ENCODE assay signal across 12 cellular contexts in genomic region chr17:14196337-14196997, GRCh38. TPM values are rescaled to one million over a fixed set of nuclear protein-coding genes. Genes with fewer than 3 reads are reported as not detected.
DNase-seq lines count a peak whose midpoint lies in the region; FAIRE-seq and TF ChIP-seq lines count a peak whose summit lies in the region.
"Had no signal": no experiment of that assay in that cellular context is flagged by ENCODE, and none has a peak within 500 bp of the region (broad histone marks: within the 10 kb centered on the region; RNA-seq: fewer than 3 reads in every experiment).

No MANE protein-coding gene starts in this region.

- TF ChIP-seq CTCF in fibroblast of mammary gland (conservative IDR thresholded peaks at IDR 0.05; ENCODE audit: control insufficient read depth, insufficient read depth, low read depth, low read length): peak; percentile 7
- TF ChIP-seq CTCF in kidney (IDR thresholded peaks at IDR 0.05; ENCODE audit: borderline replicate concordance, extremely low read depth, insufficient read depth): no peak

- H3K36me3 ChIP-seq in kidney (ENCODE audit: control insufficient read depth in 1 of 2, insufficient read depth in 2 of 2, low read length in 2 of 2): no peaks in the 10 kb centered on the region

- H3K9me3 ChIP-seq in kidney (ENCODE audit: control insufficient read depth in 1 of 2, low read length in 2 of 2): no peaks in the 10 kb centered on the region

- H3K4me1 ChIP-seq in kidney (ENCODE audit: control insufficient read depth in 1 of 2, insufficient read depth in 1 of 2, low read depth in 1 of 2, low read length in 2 of 2): no peaks in the 10 kb centered on the region

- FAIRE-seq in GM18507 (lab: Jason Lieb, UNC) (peak; percentile 12), urothelium cell line (lab: Jason Lieb, UNC) (no peak), kidney (lab: Jason Lieb, UNC) (no peak)

- peak overlapping the region; percentile 72 for H3K4me3 Mint-ChIP-seq in T-helper 1 cell treated with Interleukin-12 subunit alpha and Interleukin-12 subunit beta and Interleukin-4 antibody, amounts not matched to agents 30 μg/mL and 1 μg/mL, for 36 hours

- peaks cover 22% of the 10 kb centered on the region for H3K36me3 Mint-ChIP-seq in T-helper 1 cell treated with Interleukin-12 subunit alpha and Interleukin-12 subunit beta and Interleukin-4 antibody, amounts not matched to agents 30 μg/mL and 1 μg/mL, for 36 hours (ENCODE audit: low read depth)

- intact Hi-C loops in kidney (cut with DNase I): no loop called here

- no peak overlapping the region for H3K4me3 ChIP-seq in fibroblast of mammary gland (ENCODE audit: control insufficient read depth, low read depth, low read length)
- no peak overlapping the region for H3K4me3 ChIP-seq in kidney (ENCODE audit: low read length in 2 of 2)

- H3K27me3 Mint-ChIP-seq in T-helper 1 cell treated with Interleukin-12 subunit alpha and Interleukin-12 subunit beta and Interleukin-4 antibody, amounts not matched to agents 30 μg/mL and 1 μg/mL, for 36 hours (ENCODE audit: low read depth): no peaks in the 10 kb centered on the region

- no peak overlapping the region for H3K27ac ChIP-seq in kidney (ENCODE audit: low read depth in 2 of 2, low read length in 2 of 2)

- peaks cover 74% of the 10 kb centered on the region for H3K4me1 Mint-ChIP-seq in T-helper 1 cell treated with Interleukin-12 subunit alpha and Interleukin-12 subunit beta and Interleukin-4 antibody, amounts not matched to agents 30 μg/mL and 1 μg/mL, for 36 hours (ENCODE audit: low read depth)

- H3K9ac ChIP-seq in kidney (ENCODE audit: low read length in 2 of 2): no peak overlapping the region

- DNase-seq in AG08396 (ENCODE audit: low spot score) (peak; percentile 0), GM18507 (ENCODE audit: extremely low spot score, insufficient read length, low read depth) (no peak), fibroblast of mammary gland (ENCODE audit: low read depth) (no peak), urothelium cell line (ENCODE audit: low spot score) (no peak), cerebellar cortex (ENCODE audit: low spot score) (no peak), kidney (no peak)
- DNase-seq in stimulated activated CD4-positive, alpha-beta T cell treated with anti-CD3 and anti-CD28 coated beads, Interleukin-4, amount 100 ng/mL, for 1 hour: no peak
- DNase-seq: cerebellar nuclear complex, DMS53, NCI-H2227 treated with DMSO at 0.1 percent for 48 hours had no signal

- no peaks in the 10 kb centered on the region for H3K9me3 Mint-ChIP-seq in T-helper 1 cell treated with Interleukin-12 subunit alpha and Interleukin-12 subunit beta and Interleukin-4 antibody, amounts not matched to agents 30 μg/mL and 1 μg/mL, for 36 hours

- H3K27ac Mint-ChIP-seq in T-helper 1 cell treated with Interleukin-12 subunit alpha and Interleukin-12 subunit beta and Interleukin-4 antibody, amounts not matched to agents 30 μg/mL and 1 μg/mL, for 36 hours: peak overlapping the region; percentile 95

RNA-seq across cellular contexts. Expression of gene CDRT15, which starts 40.2 kb away (rescaled TPM):
- not detected for total RNA-seq in kidney
- not detected for polyA plus RNA-seq in kidney (ENCODE audit: insufficient read depth, low read depth, low replicate concordance)
- total RNA-seq: pulmonary artery endothelial cell had no signal
